Comparison of ENCODE assay signal across 24 cellular contexts in the genomic region with DNA sequence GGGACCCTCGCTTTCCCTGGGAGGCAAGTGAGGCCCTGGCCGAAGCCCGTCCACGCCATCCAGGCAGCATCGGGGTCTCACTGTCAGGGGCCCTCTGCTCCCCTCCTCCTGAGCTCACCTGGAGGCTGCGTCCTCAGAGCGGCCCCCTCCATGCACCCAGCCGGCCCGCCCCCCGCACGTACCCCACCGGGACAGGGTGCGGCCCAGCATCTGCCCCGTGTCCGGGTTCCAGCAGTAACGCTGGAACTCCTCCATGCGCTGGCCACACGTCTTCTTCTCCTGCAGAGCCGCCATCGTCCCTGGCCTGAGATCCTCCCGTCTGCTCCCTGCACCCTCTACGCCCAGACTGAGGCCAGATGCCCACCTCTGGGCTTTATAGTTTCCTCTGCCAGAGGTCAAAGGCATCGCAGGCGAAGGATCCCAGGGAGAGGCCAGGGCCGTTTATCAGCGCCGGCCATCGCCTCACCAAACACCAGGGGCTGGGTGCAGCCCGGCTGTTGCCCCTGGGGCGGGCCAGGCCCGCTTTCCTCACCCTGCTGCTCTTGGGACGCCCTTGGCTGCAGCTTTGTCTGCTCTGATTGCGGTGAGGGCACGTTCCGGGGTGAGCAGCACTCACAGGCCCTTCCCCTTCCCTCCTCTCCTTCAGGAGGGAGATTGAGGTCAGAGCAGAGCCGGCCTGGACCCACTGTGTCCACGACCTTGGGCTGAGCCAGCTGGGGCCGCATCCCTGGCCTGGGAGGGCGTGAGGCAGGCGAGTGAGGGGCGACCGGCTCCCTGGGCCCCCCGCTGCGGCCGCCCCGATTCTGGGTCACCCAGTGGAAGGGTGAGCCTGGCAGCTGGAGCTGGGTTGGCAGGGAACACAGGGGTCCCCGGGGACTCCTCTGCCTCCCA. TPM values are rescaled to one million over a fixed set of nuclear protein-coding genes. Genes with fewer than 3 reads are reported as not detected.
DNase-seq lines count a peak whose midpoint lies in the region; ATAC-seq and TF ChIP-seq lines count a peak whose summit lies in the region.
"Had no signal": no experiment of that assay in that cellular context is flagged by ENCODE, and none has a peak within 500 bp of the region (broad histone marks: within the 10 kb centered on the region; RNA-seq: fewer than 3 reads in every experiment).

ATP4B (minus strand) TSS at position 348 of the 891 bp plus-strand sequence; CDS start at position 294, 54 bp downstream.

- no peaks in the 10 kb centered on the region for H3K4me1 ChIP-seq in hepatocyte (ENCODE audit: insufficient read depth)
- H3K4me1 ChIP-seq: tibial artery had no signal

- H3K4me2 ChIP-seq in hepatocyte = no peak within 1 kb of the TSS

- ATAC-seq in activated CD4-positive, CD25-positive, alpha-beta regulatory T cell treated with anti-CD3 and anti-CD28 coated beads, Interleukin-2, amount 50 U/mL, for 24 hours = no peak
- ATAC-seq: activated T-helper 17 cell treated with anti-CD3 and anti-CD28 coated beads, Interleukin-2, amount 50 U/mL, for 72 hours; stimulated activated memory B cell treated with anti-CD40 and anti-IgM and Interleukin-4, amounts not matched to agents 10 μg/mL and 1 μg/mL and 100 μg/mL, for 72 hours had no signal

- peak within 1 kb of the TSS in 1 of 7 donors; percentile 66 for H3K27ac Mint-ChIP-seq in CD14-positive monocyte
- H3K27ac Mint-ChIP-seq: activated T-helper 17 cell treated with anti-CD3 and anti-CD28 coated beads, Interleukin-2, amount 50 U/mL, for 72 hours; stimulated activated memory B cell treated with anti-CD40 and anti-IgM and Interleukin-4, amounts not matched to agents 10 μg/mL and 1 μg/mL and 100 μg/mL, for 72 hours; T-helper 1 cell treated with Interleukin-12 subunit alpha and Interleukin-12 subunit beta and Interleukin-4 antibody, amounts not matched to agents 30 μg/mL and 1 μg/mL, for 36 hours had no signal

- no peak for TF ChIP-seq CTCF in CD14-positive monocyte (IDR thresholded peaks at IDR 0.05)
- TF ChIP-seq CTCF in hepatocyte (IDR thresholded peaks at IDR 0.05; ENCODE audit: poor library complexity) = no peak

- no peaks in the 10 kb centered on the region for H3K36me3 ChIP-seq in hepatocyte (replicated peaks; ENCODE audit: insufficient read depth, low read depth)
- H3K36me3 ChIP-seq: cardiac muscle cell, tibial artery had no signal

- no peak within 1 kb of the TSS for H3K27ac ChIP-seq in hepatocyte
- H3K27ac ChIP-seq: cardiac muscle cell, tibial artery had no signal

- H3K9me3 Mint-ChIP-seq in CD14-positive monocyte = peaks cover 10 to 24% (median 15%) of the 10 kb centered on the region in 7 donors

- H4K20me1 ChIP-seq in hepatocyte (ENCODE audit: insufficient read depth, poor library complexity, severe bottlenecking) = no peaks in the 10 kb centered on the region

- H3K27me3 Mint-ChIP-seq in CD14-positive monocyte (ENCODE audit: low read depth in 3 of 3) = peaks cover 0 to 5% (median 3%) of the 10 kb centered on the region in 3 donors
- H3K27me3 Mint-ChIP-seq: activated T-helper 17 cell treated with anti-CD3 and anti-CD28 coated beads, Interleukin-2, amount 50 U/mL, for 72 hours had no signal

- H3K36me3 Mint-ChIP-seq in CD14-positive monocyte = no peaks in the 10 kb centered on the region

- H2AFZ ChIP-seq in hepatocyte = no peak within 1 kb of the TSS

- H3K4me3 Mint-ChIP-seq in CD14-positive monocyte = no peak within 1 kb of the TSS
- H3K4me3 Mint-ChIP-seq: activated T-helper 17 cell treated with anti-CD3 and anti-CD28 coated beads, Interleukin-2, amount 50 U/mL, for 72 hours; stimulated activated memory B cell treated with anti-CD40 and anti-IgM and Interleukin-4, amounts not matched to agents 10 μg/mL and 1 μg/mL and 100 μg/mL, for 72 hours; T-helper 1 cell treated with Interleukin-12 subunit alpha and Interleukin-12 subunit beta and Interleukin-4 antibody, amounts not matched to agents 30 μg/mL and 1 μg/mL, for 36 hours had no signal

- H3K27me3 ChIP-seq in hepatocyte = no peaks in the 10 kb centered on the region
- H3K27me3 ChIP-seq: cardiac muscle cell had no signal

- H3K4me1 Mint-ChIP-seq in CD14-positive monocyte = no peaks in the 10 kb centered on the region
- H3K4me1 Mint-ChIP-seq: activated T-helper 17 cell treated with anti-CD3 and anti-CD28 coated beads, Interleukin-2, amount 50 U/mL, for 72 hours; stimulated activated memory B cell treated with anti-CD40 and anti-IgM and Interleukin-4, amounts not matched to agents 10 μg/mL and 1 μg/mL and 100 μg/mL, for 72 hours had no signal

- H3K4me3 ChIP-seq in hepatocyte = no peak within 1 kb of the TSS
- H3K4me3 ChIP-seq: cardiac muscle cell, tibial artery had no signal

- 88% methylated on average over 37 of the region's 47 CpGs for WGBS in hepatocyte (ENCODE audit: low lambda C conversion rate, missing lambda C conversion rate)

- DNase-seq in activated CD4-positive, CD25-positive, alpha-beta regulatory T cell treated with anti-CD3 and anti-CD28 coated beads, Interleukin-2, amount 50 U/mL, for 72 hours = peak; percentile 21
- DNase-seq in CD14-positive monocyte (ENCODE audit: low spot score) (peak; percentile 45), hepatocyte (ENCODE audit: low spot score) (no peak), posterior vena cava (ENCODE audit: low spot score) (peak; percentile 72), T-helper 1 cell (no peak), dermis blood vessel endothelial cell (no peak), NCI-H526 (lab: John Stamatoyannopoulos, UW) (no peak)
- DNase-seq: 8988T, amniotic stem cell, foreskin melanocyte, Karpas-422, NCI-H1092 treated with DMSO at 0.1 percent for 48 hours, NCI-H2081 treated with DMSO at 0.1 percent for 48 hours, NCI-H524, SIG-M5 had no signal

- intact Hi-C loops in CD14-positive monocyte (cut with micrococcal nuclease) = no loop called here
- intact Hi-C loops in posterior vena cava (cut with DNase I) = no loop called here

- H3K9me3 ChIP-seq in hepatocyte (ENCODE audit: low read depth) = no peaks in the 10 kb centered on the region

- H3K79me2 ChIP-seq in hepatocyte = no peaks in the 10 kb centered on the region

- no peaks in the 10 kb centered on the region for H3K9me2 ChIP-seq in hepatocyte (replicated peaks; ENCODE audit: insufficient read depth)

RNA-seq across cellular contexts. Expression of gene ATP4B, which starts in this region (rescaled TPM):
- not detected for polyA plus RNA-seq in CD14-positive monocyte
- 15.9 and 16.2 TPM in 2 replicates for total RNA-seq in hepatocyte
- 7.0 and 30.8 TPM in 2 replicates for polyA plus RNA-seq in hepatocyte
- not detected for total RNA-seq in posterior vena cava
- total RNA-seq in dermis blood vessel endothelial cell = not detected in 2 replicates
- total RNA-seq: activated CD8-positive, alpha-beta memory T cell treated with anti-CD3 and anti-CD28 coated beads for 36 hours; activated T-helper 17 cell treated with anti-CD3 and anti-CD28 coated beads, Interleukin-2, amount 50 U/mL, for 72 hours; cardiac muscle cell; epithelial cell of proximal tubule had no signal
- polyA plus RNA-seq: BJ had no signal

Comparison
In these comparisons a context has a peak if more than half of its experiments do, and no peak if none do; other contexts are left out.
1. RNA of gene ATP4B (total RNA-seq): 15.9 to 16.2 TPM in hepatocyte; not detected in posterior vena cava and not detected in dermis blood vessel endothelial cell; every median in the first group is over 10 times any median in the second.
2. Peak in DNase-seq in CD14-positive monocyte; RNA of the gene not detected or under 1 TPM.
3. Peak in DNase-seq in posterior vena cava; RNA of the gene not detected or under 1 TPM.